ENCODE assay signal across 8 cellular contexts in genomic region chr11:60912851-60913550, GRCh38. TPM values are rescaled to one million over a fixed set of nuclear protein-coding genes. Genes with fewer than 3 reads are reported as not detected.
A peak's percentile ranks its signal among the peaks of the same experiment; 100 is the strongest.
DNase-seq lines count a peak whose midpoint lies in the region; ATAC-seq and TF ChIP-seq lines count a peak whose summit lies in the region.

No MANE protein-coding gene starts in this region.

- 92 to 94% methylated on average over 22 of the region's 22 CpGs for whole genome bisulfite sequencing in ectodermal cell, 2 experiments

- H3K36me3 ChIP-seq in NT2/D1 (ENCODE audit: insufficient read depth, insufficient read length, low read length) (peaks cover 13% of the 10 kb centered on the region), ectodermal cell (ENCODE audit: control insufficient read depth, insufficient read depth, low read length) (no peaks in the 10 kb centered on the region), neural progenitor cell (no peaks in the 10 kb centered on the region)

- TF ChIP-seq CTCF in C4-2B (conservative IDR thresholded peaks at IDR 0.05) = no peak
- TF ChIP-seq CTCF in neural progenitor cell (IDR thresholded peaks at IDR 0.05) = no peak

- peaks cover 16% of the 10 kb centered on the region for H4K20me1 ChIP-seq in neural progenitor cell (ENCODE audit: low read depth)

- ATAC-seq in GM18502 (IDR thresholded peaks at IDR 0.05; ENCODE audit: poor library complexity, unreplicated experiment) (no peak), GM21528 (IDR thresholded peaks at IDR 0.05; ENCODE audit: low FRiP score, unreplicated experiment) (no peak)

- DNase-seq in NT2/D1 (ENCODE audit: low read depth, low spot score) (no peak), neural progenitor cell (ENCODE audit: low spot score) (peak; percentile 20), NK-92 (lab: John Stamatoyannopoulos, UW; ENCODE audit: unreplicated experiment) (no peak), RPMI8226 (no peak)

- peak overlapping the region; percentile 96 for H3K27ac Mint-ChIP-seq in neural progenitor cell

- no peaks in the 10 kb centered on the region for H3K9me3 ChIP-seq in NT2/D1 (ENCODE audit: insufficient read depth, low read length)
- H3K9me3 ChIP-seq in ectodermal cell (ENCODE audit: control insufficient read depth, low read length) = no peaks in the 10 kb centered on the region
- H3K9me3 ChIP-seq in neural progenitor cell (ENCODE audit: low read depth) = no peaks in the 10 kb centered on the region

- H3K4me3 ChIP-seq in NT2/D1 (ENCODE audit: insufficient read length, low read depth) (peak overlapping the region; percentile 80), ectodermal cell (ENCODE audit: insufficient read depth, low read depth, low read length) (peak overlapping the region; percentile 79), neural progenitor cell (peak overlapping the region; percentile 59)

- H3K27ac ChIP-seq in C4-2B (peak overlapping the region; percentile 90), ectodermal cell (ENCODE audit: insufficient read depth, low read depth, low read length, poor library complexity, severe bottlenecking) (peak overlapping the region; percentile 91), neural progenitor cell (no peak overlapping the region)

- H2AFZ ChIP-seq in neural progenitor cell (replicated peaks) = peak overlapping the region; percentile 97

- peaks cover 15% of the 10 kb centered on the region for H3K27me3 Mint-ChIP-seq in neural progenitor cell (ENCODE audit: insufficient read depth, low read depth)

- H3K4me1 ChIP-seq in NT2/D1 (ENCODE audit: insufficient read depth, insufficient read length) (peaks cover 14% of the 10 kb centered on the region), ectodermal cell (ENCODE audit: control insufficient read depth, insufficient read depth, low read length) (peaks cover 19% of the 10 kb centered on the region), neural progenitor cell (peaks cover 19% of the 10 kb centered on the region)

- H3F3A ChIP-seq in neural progenitor cell (ENCODE audit: low read depth) = peaks cover 31% of the 10 kb centered on the region

- peaks cover 54% of the 10 kb centered on the region for H3K4me1 Mint-ChIP-seq in neural progenitor cell

- H3K79me2 ChIP-seq in neural progenitor cell (ENCODE audit: low read depth) = peaks cover 24% of the 10 kb centered on the region

- H3K9ac ChIP-seq in NT2/D1 (ENCODE audit: insufficient read length, low read depth) (peak overlapping the region; percentile 88), neural progenitor cell (no peak overlapping the region)

- H3K4me3 Mint-ChIP-seq in neural progenitor cell = peak overlapping the region; percentile 98

- peaks cover 2% of the 10 kb centered on the region for H3K36me3 Mint-ChIP-seq in neural progenitor cell

- H3K27me3 ChIP-seq in NT2/D1 (ENCODE audit: insufficient read depth, insufficient read length) (peaks cover 29% of the 10 kb centered on the region), ectodermal cell (ENCODE audit: control insufficient read depth, insufficient read depth, low read length, poor library complexity, severe bottlenecking) (peaks cover 22% of the 10 kb centered on the region), neural progenitor cell (peaks cover 39% of the 10 kb centered on the region)

- peaks cover 2% of the 10 kb centered on the region for H3K9me3 Mint-ChIP-seq in neural progenitor cell

- H3K4me2 ChIP-seq in neural progenitor cell = peak overlapping the region; percentile 90

RNA-seq across cellular contexts. Expression of gene TMEM109, which starts 1.0 kb away (rescaled TPM):
- polyA plus RNA-seq in ectodermal cell (2013, experiment 1 of 4) = 56.4 TPM
- polyA plus RNA-seq in ectodermal cell (2013, experiment 2 of 4) = 58.5 TPM
- 54.2 TPM for polyA plus RNA-seq in ectodermal cell (2013, experiment 3 of 4)
- 51.7 TPM for polyA plus RNA-seq in ectodermal cell (2013, experiment 4 of 4)
- total RNA-seq in neural progenitor cell (ENCODE audit: low replicate concordance) = 22.4 and 23.6 TPM in 2 replicates

RNA-seq across cellular contexts. Expression of gene PRPF19, which starts 6.6 kb away (rescaled TPM):
- 157 TPM for polyA plus RNA-seq in ectodermal cell (2013, experiment 1 of 4)
- polyA plus RNA-seq in ectodermal cell (2013, experiment 2 of 4) = 146 TPM
- 98.1 TPM for polyA plus RNA-seq in ectodermal cell (2013, experiment 3 of 4)
- polyA plus RNA-seq in ectodermal cell (2013, experiment 4 of 4) = 104 TPM
- 34.5 and 72.7 TPM in 2 replicates for total RNA-seq in neural progenitor cell (ENCODE audit: low replicate concordance)

RNA-seq across cellular contexts. Expression of gene TMEM132A, which starts 11.3 kb away (rescaled TPM):
- 149 TPM for polyA plus RNA-seq in ectodermal cell (2013, experiment 1 of 4)
- polyA plus RNA-seq in ectodermal cell (2013, experiment 2 of 4) = 137 TPM
- 134 TPM for polyA plus RNA-seq in ectodermal cell (2013, experiment 3 of 4)
- 145 TPM for polyA plus RNA-seq in ectodermal cell (2013, experiment 4 of 4)
- total RNA-seq in neural progenitor cell (ENCODE audit: low replicate concordance) = 34.0 and 77.2 TPM in 2 replicates

RNA-seq across cellular contexts. Expression of gene SLC15A3, which starts 39.0 kb away (rescaled TPM):
- polyA plus RNA-seq in ectodermal cell (2013, experiment 1 of 4) = 25.3 TPM
- 14.2 TPM for polyA plus RNA-seq in ectodermal cell (2013, experiment 2 of 4)
- polyA plus RNA-seq in ectodermal cell (2013, experiment 3 of 4) = 24.9 TPM
- 27.6 TPM for polyA plus RNA-seq in ectodermal cell (2013, experiment 4 of 4)
- 1.4 and 3.3 TPM in 2 replicates for total RNA-seq in neural progenitor cell (ENCODE audit: low replicate concordance)

RNA-seq across cellular contexts. Expression of gene ZP1, which starts 45.7 kb away (rescaled TPM):
- polyA plus RNA-seq in ectodermal cell (2013, experiment 1 of 4) = not detected
- polyA plus RNA-seq in ectodermal cell (2013, experiment 2 of 4) = not detected
- polyA plus RNA-seq in ectodermal cell (2013, experiment 3 of 4) = not detected
- polyA plus RNA-seq in ectodermal cell (2013, experiment 4 of 4) = not detected
- total RNA-seq in neural progenitor cell (ENCODE audit: low replicate concordance) = not detected in 2 replicates
